Comparison of ENCODE assay signal across 17 cellular contexts in the genomic region with DNA sequence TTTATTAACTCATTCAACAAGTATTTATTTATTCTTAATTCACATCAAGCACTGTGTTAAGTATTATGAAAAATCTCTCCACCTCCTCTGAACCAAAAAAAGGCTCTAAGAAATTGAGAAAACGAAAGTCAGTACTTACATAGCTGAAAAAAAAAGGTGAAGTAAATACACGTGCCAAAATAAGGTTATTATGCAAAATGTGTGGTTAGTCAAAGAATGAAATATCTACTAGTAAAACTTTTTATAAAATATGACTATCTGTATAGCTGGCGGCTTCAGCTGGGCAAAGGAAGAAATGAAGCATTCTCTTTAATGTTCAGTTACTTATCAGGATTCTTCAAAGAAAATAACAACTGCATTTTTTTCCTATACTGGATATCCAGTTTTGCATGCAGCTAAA. TPM values are rescaled to one million over a fixed set of nuclear protein-coding genes. Genes with fewer than 3 reads are reported as not detected.
DNase-seq lines count a peak whose midpoint lies in the region; ATAC-seq and TF ChIP-seq lines count a peak whose summit lies in the region.
"Had no signal": no experiment of that assay in that cellular context is flagged by ENCODE, and none has a peak within 500 bp of the region (broad histone marks: within the 10 kb centered on the region; RNA-seq: fewer than 3 reads in every experiment).

No MANE protein-coding gene starts in this region.

- WGBS in right lobe of liver (ENCODE audit: insufficient coverage, low coverage, low lambda C conversion rate, missing lambda C conversion rate) = 41% methylated on average over 3 of the region's 3 CpGs

- peaks cover 7 to 12% of the 10 kb centered on the region in 2 donors for H3K36me3 Mint-ChIP-seq in activated T-cell treated with anti-CD3 and anti-CD28 coated beads, Interleukin-2, amount 50 U/mL, for 72 hours (ENCODE audit: insufficient read depth in 2 of 2)

- no peak for TF ChIP-seq CTCF in OCI-LY7 (conservative IDR thresholded peaks at IDR 0.05; ENCODE audit: low read length)
- TF ChIP-seq CTCF in right lobe of liver (IDR thresholded peaks at IDR 0.05) = no peak

- no peak for TF ChIP-seq POLR2A in right lobe of liver (IDR thresholded peaks at IDR 0.05)

- peak overlapping the region; percentile 40 for H3K4me3 ChIP-seq in OCI-LY7 (ENCODE audit: low read depth, low read length, poor library complexity, severe bottlenecking)
- no peak overlapping the region for H3K4me3 ChIP-seq in right lobe of liver

- H3K9me3 ChIP-seq in OCI-LY7 (ENCODE audit: low read length) = 0 out of 2 replicates have a peak, but pooled peaks cover 9% of the 10 kb centered on the region
- H3K9me3 ChIP-seq in right lobe of liver = no peaks in the 10 kb centered on the region

- POLR2A ChIA-PET in OCI-LY7 (lab: Charles Lee) = interaction anchor here (0.5 kb wide), 1 partner anchor 139 kb away, joined by 3 read pairs; no protein-coding TSS in a partner anchor

- H3K4me2 ChIP-seq in OCI-LY7 (ENCODE audit: low read length) = peak overlapping the region; percentile 59

- no peaks in the 10 kb centered on the region for H3K9me2 ChIP-seq in OCI-LY7 (ENCODE audit: insufficient read depth, low read length)

- peaks cover 78% of the 10 kb centered on the region for H3K36me3 ChIP-seq in OCI-LY7 (ENCODE audit: insufficient read depth, low read length)
- H3K36me3 ChIP-seq in right lobe of liver = peaks cover 0 to 15% (median 2%) of the 10 kb centered on the region in 4 donors

- no peaks in the 10 kb centered on the region for H3K27me3 Mint-ChIP-seq in activated T-cell treated with anti-CD3 and anti-CD28 coated beads, Interleukin-2, amount 50 U/mL, for 72 hours (ENCODE audit: low read depth)
- H3K27me3 Mint-ChIP-seq: central memory CD8-positive, alpha-beta T cell; stimulated activated naive B cell treated with anti-CD40 and anti-IgM and Interleukin-4, amounts not matched to agents 10 μg/mL and 1 μg/mL and 100 μg/mL, for 72 hours; T-helper 17 cell had no signal

- CTCF ChIA-PET in OCI-LY7 (lab: Charles Lee; ENCODE audit: unreplicated experiment) = no interaction called here

- no peaks in the 10 kb centered on the region for H3K4me1 Mint-ChIP-seq in activated T-cell treated with anti-CD3 and anti-CD28 coated beads, Interleukin-2, amount 50 U/mL, for 72 hours (ENCODE audit: low read depth)

- ATAC-seq in GM18909 (IDR thresholded peaks at IDR 0.05; ENCODE audit: poor library complexity, unreplicated experiment) (peak; percentile 69), GM21717 (IDR thresholded peaks at IDR 0.05; ENCODE audit: unreplicated experiment) (peak; percentile 49), HG03095 (IDR thresholded peaks at IDR 0.05; ENCODE audit: unreplicated experiment) (peak; percentile 63), right lobe of liver (no peak)
- no peak for ATAC-seq in activated T-cell treated with anti-CD3 and anti-CD28 coated beads, Interleukin-2, amount 50 U/mL, for 72 hours (replicated peaks in 1 of 2)
- ATAC-seq: stimulated activated naive B cell treated with anti-CD40 and anti-IgM and Interleukin-4, amounts not matched to agents 10 μg/mL and 1 μg/mL and 100 μg/mL, for 72 hours; T-helper 17 cell had no signal

- no peak overlapping the region for H3K27ac Mint-ChIP-seq in activated T-cell treated with anti-CD3 and anti-CD28 coated beads, Interleukin-2, amount 50 U/mL, for 72 hours
- H3K27ac Mint-ChIP-seq: CD14-positive monocyte, T-helper 17 cell had no signal

- H3K27me3 ChIP-seq in right lobe of liver = no peaks in the 10 kb centered on the region

- H3K4me3 Mint-ChIP-seq in activated T-cell treated with anti-CD3 and anti-CD28 coated beads, Interleukin-2, amount 50 U/mL, for 72 hours = no peak overlapping the region
- H3K4me3 Mint-ChIP-seq: CD14-positive monocyte; central memory CD8-positive, alpha-beta T cell; stimulated activated naive B cell treated with anti-CD40 and anti-IgM and Interleukin-4, amounts not matched to agents 10 μg/mL and 1 μg/mL and 100 μg/mL, for 72 hours; T-helper 17 cell had no signal

- H3K79me2 ChIP-seq in OCI-LY7 (ENCODE audit: insufficient read depth, low read depth, low read length) = peaks cover 14% of the 10 kb centered on the region; the same call in 1 of the 2 replicates

- H3K27ac ChIP-seq in OCI-LY7 (ENCODE audit: low read depth, low read length, poor library complexity, severe bottlenecking) = peak overlapping the region; percentile 17
- H3K27ac ChIP-seq in right lobe of liver = no peak overlapping the region
- H3K27ac ChIP-seq: epithelial cell of prostate had no signal

- H3K4me1 ChIP-seq in OCI-LY7 (ENCODE audit: insufficient read depth, low read length, poor library complexity, severe bottlenecking) = peaks cover 25% of the 10 kb centered on the region
- peaks cover 0 to 30% (median 3%) of the 10 kb centered on the region in 4 donors for H3K4me1 ChIP-seq in right lobe of liver

- H4K20me1 ChIP-seq in OCI-LY7 (ENCODE audit: insufficient read depth, low read length) = peaks cover 7% of the 10 kb centered on the region; the same call in 1 of the 2 replicates

- intact Hi-C loops in OCI-LY7 (cut with micrococcal nuclease; ENCODE audit: unreplicated experiment) = loop anchor here (5.0 to 10.0 kb wide), 2 partner anchors 145 to 333 kb away; no protein-coding TSS in a partner anchor
- intact Hi-C loops in right lobe of liver (cut with DNase I) = no loop called here

- BruUV-seq in OCI-LY7 (replicated peaks; lab: Mats Ljungman, UMichigan) = no TSS peak

- DNase-seq in OCI-LY7 (ENCODE audit: low spot score) (peak; percentile 31), right lobe of liver (no peak), epidermal melanocyte (ENCODE audit: insufficient read length, low spot score) (no peak), T-helper 9 cell (no peak)
- DNase-seq in activated T-cell treated with anti-CD3 and anti-CD28 coated beads, Interleukin-2, amount 50 U/mL, for 72 hours = no peak
- DNase-seq: activated naive CD4-positive, alpha-beta T cell treated with anti-CD3 and anti-CD28 coated beads, Interleukin-2, amount 50 U/mL, for 16 hours; mammary epithelial cell; NCI-H2029 treated with DMSO at 0.1 percent for 48 hours; posterior cingulate gyrus; stimulated activated naive B cell treated with anti-CD40 and anti-IgM and Interleukin-4, amounts not matched to agents 10 μg/mL and 1 μg/mL and 100 μg/mL, for 72 hours; T-helper 17 cell had no signal

- H3K9me3 Mint-ChIP-seq in activated T-cell treated with anti-CD3 and anti-CD28 coated beads, Interleukin-2, amount 50 U/mL, for 72 hours = no peaks in the 10 kb centered on the region
- H3K9me3 Mint-ChIP-seq: CD14-positive monocyte; central memory CD8-positive, alpha-beta T cell; stimulated activated naive B cell treated with anti-CD40 and anti-IgM and Interleukin-4, amounts not matched to agents 10 μg/mL and 1 μg/mL and 100 μg/mL, for 72 hours had no signal

- H2AFZ ChIP-seq in OCI-LY7 (ENCODE audit: low read length) = no peak overlapping the region

RNA-seq across cellular contexts. Expression of gene ZBTB41, which starts 19.1 kb away (rescaled TPM):
- 5.9 and 6.4 TPM in 2 replicates for total RNA-seq in OCI-LY7 (2014; rRNA removed; shearing (Covaris generic))
- total RNA-seq in OCI-LY7 (2022) = 9.8 and 10.9 TPM in 2 replicates
- total RNA-seq in right lobe of liver = 1 to 10 TPM; 4.3 to 5.9 (median 4.9) TPM
- total RNA-seq in activated T-cell treated with anti-CD3 and anti-CD28 coated beads, Interleukin-2, amount 50 U/mL, for 72 hours = 1 to 10 TPM; 6.1 to 7.4 TPM

RNA-seq across cellular contexts. Expression of gene ASPM, which starts 35.5 kb away (rescaled TPM):
- 88.4 and 88.6 TPM in 2 replicates for total RNA-seq in OCI-LY7 (2014; rRNA removed; shearing (Covaris generic))
- total RNA-seq in OCI-LY7 (2022) (76.8 and 93.9 TPM in 2 replicates), right lobe of liver (1 to 10 TPM in 3 of 6 experiments, under 1 TPM in 3; 0.20 to 4.3 (median 1.1) TPM)
- 10 to 100 TPM; 53.4 to 56.9 TPM for total RNA-seq in activated T-cell treated with anti-CD3 and anti-CD28 coated beads, Interleukin-2, amount 50 U/mL, for 72 hours

Comparison
In these comparisons a context has a peak if more than half of its experiments do, and no peak if none do; other contexts are left out.
1. ATAC-seq: peak in GM18909 (single experiment), GM21717 (single experiment) and HG03095 (single experiment); none in right lobe of liver (0 of 4) and activated T-cell treated with anti-CD3 and anti-CD28 coated beads, Interleukin-2, amount 50 U/mL, for 72 hours (0 of 2).
2. RNA of gene ASPM, which starts 35.5 kb away (total RNA-seq): 76.8 to 93.9 TPM in OCI-LY7 and 53.4 to 56.9 TPM in activated T-cell treated with anti-CD3 and anti-CD28 coated beads, Interleukin-2, amount 50 U/mL, for 72 hours; 0.20 to 4.3 TPM in right lobe of liver; every median in the first group is over 10 times any median in the second.